ENCODE assay signal across 11 cellular contexts in genomic region chr19:7918615-7919421, GRCh38. TPM values are rescaled to one million over a fixed set of nuclear protein-coding genes. Genes with fewer than 3 reads are reported as not detected.
DNase-seq lines count a peak whose midpoint lies in the region; ATAC-seq and TF ChIP-seq lines count a peak whose summit lies in the region.
"Had no signal": no experiment of that assay in that cellular context is flagged by ENCODE, and none has a peak within 500 bp of the region (broad histone marks: within the 10 kb centered on the region; RNA-seq: fewer than 3 reads in every experiment).

No MANE protein-coding gene starts in this region.

- no peak overlapping the region for H3K27ac Mint-ChIP-seq in activated naive CD4-positive, alpha-beta T cell treated with anti-CD3 and anti-CD28 coated beads, Interleukin-2, amount 50 U/mL, for 24 hours
- H3K27ac Mint-ChIP-seq in T-cell, result no peak overlapping the region
- H3K27ac Mint-ChIP-seq in immature natural killer cell, result peak overlapping the region in 3 of 6 donors; percentile 34 to 94 (median 49)

- H3K27me3 ChIP-seq in transverse colon, result peaks cover 59% of the 10 kb centered on the region

- H3K27me3 Mint-ChIP-seq in activated naive CD4-positive, alpha-beta T cell treated with anti-CD3 and anti-CD28 coated beads, Interleukin-2, amount 50 U/mL, for 24 hours, result peaks cover 16% of the 10 kb centered on the region
- H3K27me3 Mint-ChIP-seq in T-cell, result peaks cover 10 to 37% of the 10 kb centered on the region in 2 donors
- peaks cover 33 to 41% (median 38%) of the 10 kb centered on the region in 3 donors for H3K27me3 Mint-ChIP-seq in immature natural killer cell (ENCODE audit: low read depth in 3 of 3)

- no peak for ATAC-seq in T-cell (replicated peaks in 1 of 4)
- no peak for ATAC-seq in activated CD4-positive, CD25-positive, alpha-beta regulatory T cell treated with anti-CD3 and anti-CD28 coated beads, Interleukin-2, amount 50 U/mL, for 24 hours
- no peak for ATAC-seq in GM18502 (IDR thresholded peaks at IDR 0.05; ENCODE audit: poor library complexity, unreplicated experiment)

- WGBS in transverse colon (ENCODE audit: low coverage in 1 of 2), 2 donors, result 53% methylated on average over 39 of the region's 42 CpGs; no CpG with 5 or more reads in 1 of the 2 donors

- peak overlapping the region in 3 of 4 donors; percentile 87 to 99 (median 97) for H3K27ac ChIP-seq in transverse colon

- peaks cover 0 to 10% (median 0%) of the 10 kb centered on the region in 4 donors for H3K36me3 ChIP-seq in transverse colon
- H3K36me3 ChIP-seq: BE2C had no signal

- no peaks in the 10 kb centered on the region for H3K36me3 Mint-ChIP-seq in activated naive CD4-positive, alpha-beta T cell treated with anti-CD3 and anti-CD28 coated beads, Interleukin-2, amount 50 U/mL, for 24 hours
- H3K36me3 Mint-ChIP-seq in T-cell (no peaks in the 10 kb centered on the region), immature natural killer cell (no peaks in the 10 kb centered on the region)

- TF ChIP-seq EP300 in transverse colon (IDR thresholded peaks at IDR 0.05; ENCODE audit: low read depth), result no peak

- no peak for TF ChIP-seq CTCF in transverse colon (IDR thresholded peaks at IDR 0.05)

- peaks cover 35% of the 10 kb centered on the region for H3K4me1 Mint-ChIP-seq in activated naive CD4-positive, alpha-beta T cell treated with anti-CD3 and anti-CD28 coated beads, Interleukin-2, amount 50 U/mL, for 24 hours
- H3K4me1 Mint-ChIP-seq in T-cell (peaks cover 29 to 50% (median 35%) of the 10 kb centered on the region in 3 donors), immature natural killer cell (peaks cover 29 to 37% of the 10 kb centered on the region in 2 donors)

- peak overlapping the region in 2 of 4 donors; percentile 67 to 69 for H3K4me3 ChIP-seq in transverse colon

- H3K4me1 ChIP-seq in transverse colon, result peaks cover 28 to 60% (median 43%) of the 10 kb centered on the region in 4 donors

- CTCF ChIA-PET in T-cell (lab: Charles Lee), result interaction anchor here in 1 of 2 donors (0.6 to 3.6 kb wide), 5 partner anchors 10 to 83 kb away, joined by 3 to 33 read pairs (median 28); partner anchors contain the start of genes MAP2K7 and TIMM44

- POLR2A ChIA-PET in T-cell (lab: Charles Lee), result interaction anchor here in 1 of 2 donors (0.7 to 1.5 kb wide), 2 partner anchors 289 to 453 kb away, joined by 3 to 4 read pairs; partner anchors contain the start of genes PET100 and XAB2

- no peak for DNase-seq in activated naive CD4-positive, alpha-beta T cell (lab: John Stamatoyannopoulos, UW)
- DNase-seq in T-cell (no peak), immature natural killer cell (no peak), transverse colon (no peak)
- no peak for DNase-seq in stimulated activated CD4-positive, alpha-beta T cell treated with anti-CD3 and anti-CD28 coated beads, Interleukin-4, amount 100 ng/mL, for 1 hour
- DNase-seq: BE2C, NCI-H2081, stomach had no signal

- H3K9me3 Mint-ChIP-seq in activated naive CD4-positive, alpha-beta T cell treated with anti-CD3 and anti-CD28 coated beads, Interleukin-2, amount 50 U/mL, for 24 hours, result no peaks in the 10 kb centered on the region
- H3K9me3 Mint-ChIP-seq in T-cell, result no peaks in the 10 kb centered on the region
- H3K9me3 Mint-ChIP-seq in immature natural killer cell, result peaks cover 0 to 2% (median 0%) of the 10 kb centered on the region in 6 donors

- in situ Hi-C loops in transverse colon (cut with MboI; ENCODE audit: low pct_ligation_motif_present in 1 of 4, low pct_unique_long_range_greater_than_20kb in 1 of 4, low sequenced_read_pairs in 3 of 4), result no loop called here

- no peaks in the 10 kb centered on the region for H3K9me3 ChIP-seq in transverse colon
- H3K9me3 ChIP-seq: BE2C, stomach had no signal

- intact Hi-C loops in transverse colon (cut with DNase I; ENCODE audit: low total_unique reads), result no loop called here

- peak overlapping the region; percentile 49 for H3K4me3 Mint-ChIP-seq in activated naive CD4-positive, alpha-beta T cell treated with anti-CD3 and anti-CD28 coated beads, Interleukin-2, amount 50 U/mL, for 24 hours
- H3K4me3 Mint-ChIP-seq in T-cell, result peak overlapping the region; percentile 86 to 94 (median 88)
- peak overlapping the region; percentile 30 to 97 (median 92) for H3K4me3 Mint-ChIP-seq in immature natural killer cell

- TF ChIP-seq POLR2A in transverse colon (IDR thresholded peaks at IDR 0.05), result peak; percentile 10

RNA-seq across cellular contexts. Expression of gene SNAPC2, which starts 1.3 kb away (rescaled TPM):
- total RNA-seq in T-cell, result 10 to 100 TPM in 4 of 5 donors, 1 to 10 TPM in 1; 9.0 to 22.9 (median 18.6) TPM
- 10 to 100 TPM; 15.6 to 31.1 (median 17.0) TPM for polyA plus RNA-seq in immature natural killer cell
- total RNA-seq in transverse colon, result 10 to 100 TPM; 11.4 to 35.9 (median 13.0) TPM

RNA-seq across cellular contexts. Expression of gene TGFBR3L, which starts 4.2 kb away (rescaled TPM):
- 1 to 10 TPM in 3 of 5 donors, under 1 TPM in 2; 0.76 to 4.5 (median 1.3) TPM for total RNA-seq in T-cell
- polyA plus RNA-seq in immature natural killer cell, result under 1 TPM in 1 of 3 donors, not detected in 2; 0.86 TPM
- total RNA-seq in transverse colon, result 1 to 10 TPM in 1 of 4 donors, not detected in 3; 1.4 TPM
- total RNA-seq: stomach had no signal

RNA-seq across cellular contexts. Expression of gene CTXN1, which starts 7.1 kb away (rescaled TPM):
- total RNA-seq in T-cell (under 1 TPM in 4 of 5 donors, not detected in 1; 0.19 to 0.47 (median 0.30) TPM), transverse colon (10 to 100 TPM in 1 of 4 donors, 1 to 10 TPM in 3; 2.9 to 29.7 (median 4.8) TPM)
- not detected for polyA plus RNA-seq in immature natural killer cell

RNA-seq across cellular contexts. Expression of gene MAP2K7, which starts 15.1 kb away (rescaled TPM):
- total RNA-seq in T-cell (10 to 100 TPM; 68.1 to 93.1 (median 73.5) TPM), transverse colon (100 to 1,000 TPM in 1 of 4 donors, 10 to 100 TPM in 3; 11.9 to 125 (median 20.9) TPM)
- 1 to 10 TPM; 2.0 to 4.4 (median 2.7) TPM for polyA plus RNA-seq in immature natural killer cell

RNA-seq across cellular contexts. Expression of gene TIMM44, which starts 24.6 kb away (rescaled TPM):
- 10 to 100 TPM; 72.7 to 99.4 (median 90.3) TPM for total RNA-seq in T-cell
- 10 to 100 TPM; 12.7 to 22.1 (median 14.7) TPM for polyA plus RNA-seq in immature natural killer cell
- total RNA-seq in transverse colon, result 100 to 1,000 TPM in 1 of 4 donors, 10 to 100 TPM in 3; 59.7 to 102 (median 71.8) TPM
